1 cellular context compared by ENCODE assay signal in the genomic region with DNA sequence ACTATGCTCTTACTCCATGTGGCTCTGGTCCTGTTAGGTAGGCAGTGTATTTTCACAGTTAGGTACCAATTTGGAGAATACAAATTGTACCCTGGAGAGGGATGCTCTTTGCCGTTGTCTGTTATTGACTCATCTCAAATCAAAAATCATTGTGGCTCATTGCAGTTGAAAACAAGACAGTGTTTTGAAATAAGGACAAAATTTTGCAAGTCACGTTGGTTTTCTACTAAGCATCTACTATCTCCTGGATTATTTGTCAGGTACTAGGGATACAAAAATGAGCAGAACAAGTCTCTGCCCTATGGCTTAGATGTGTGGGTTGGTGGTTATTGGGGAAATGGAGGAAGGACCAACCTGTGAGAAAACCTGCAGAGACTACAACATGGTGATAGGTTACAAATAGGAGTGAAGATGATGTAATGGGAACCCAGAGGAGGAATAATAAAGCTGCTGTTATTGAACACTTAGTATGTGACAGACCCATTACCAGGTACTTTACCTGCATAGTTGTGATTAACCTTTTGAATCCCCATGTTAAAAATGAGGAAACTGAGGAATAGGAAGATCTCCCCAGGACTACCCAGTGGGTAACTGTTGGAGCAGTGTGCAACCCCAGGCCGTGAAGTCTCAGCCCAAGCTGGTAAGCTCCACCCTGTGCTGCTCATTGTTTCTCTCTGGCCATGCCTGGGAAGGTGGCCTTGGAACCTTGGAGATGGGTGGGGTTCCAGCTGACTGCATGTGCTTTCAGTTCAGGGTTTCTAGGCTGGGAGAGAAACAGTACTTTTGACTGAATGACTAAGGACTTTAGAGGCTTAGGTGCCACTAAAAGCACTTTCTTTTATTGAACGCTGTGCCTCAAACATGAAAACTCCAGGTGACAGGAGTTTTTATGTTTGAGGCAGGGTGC.
TF ChIP-seq lines count a peak whose summit lies in the region.

No MANE protein-coding gene starts in this region.

TF ChIP-seq in GM12878, 131 proteins besides CTCF, POLR2A, EP300 and RAD21 (continued from another document and continues in another):
- TF ChIP-seq ZNF687 (IDR thresholded peaks at IDR 0.05) (no peak), SIX5 (IDR thresholded peaks at IDR 0.05; ENCODE audit: low read depth, low read length, severe bottlenecking) (no peak), MEF2B (IDR thresholded peaks at IDR 0.05; ENCODE audit: partially characterized antibody, poor library complexity, severe bottlenecking) (no peak), ZNF384 (IDR thresholded peaks at IDR 0.05; ENCODE audit: borderline replicate concordance, low read depth, low read length) (no peak), EZH2 (IDR thresholded peaks at IDR 0.05; ENCODE audit: borderline replicate concordance, control insufficient read depth, low read depth, low read length) (no peak), TCF3 (IDR thresholded peaks at IDR 0.05; ENCODE audit: borderline replicate concordance, insufficient read depth, low read depth, low read length) (peak; percentile 8; the same call in 1 of the 2 replicates), RAD51 (IDR thresholded peaks at IDR 0.05) (no peak), STAT3 (IDR thresholded peaks at IDR 0.05; ENCODE audit: low read depth, low read length) (no peak), POU2F2 (IDR thresholded peaks at IDR 0.05; ENCODE audit: borderline replicate concordance, low read depth, low read length) (no peak), CHD2 (IDR thresholded peaks at IDR 0.05; ENCODE audit: borderline replicate concordance, low read depth, low read length) (no peak), ZBTB40 (IDR thresholded peaks at IDR 0.05; ENCODE audit: borderline replicate concordance) (peak; percentile 65; the same call in 1 of the 2 replicates), ESRRA (IDR thresholded peaks at IDR 0.05; ENCODE audit: low read length) (no peak), IKZF1 (conservative IDR thresholded peaks at IDR 0.05) (0 out of 2 replicates have a peak, but pooled peaks have one; percentile 26), SRF (IDR thresholded peaks at IDR 0.05; ENCODE audit: low read depth in 2 of 2, low read length in 2 of 2) (no peak), EED (IDR thresholded peaks at IDR 0.05; ENCODE audit: low read depth) (peak; percentile 60; the same call in 1 of the 2 replicates), MTA2 (IDR thresholded peaks at IDR 0.05; ENCODE audit: low read depth) (no peak), GATAD2B (conservative IDR thresholded peaks at IDR 0.05; ENCODE audit: low read depth) (no peak), CHD1 (IDR thresholded peaks at IDR 0.05; ENCODE audit: low read depth, low read length) (no peak), ATF2 (IDR thresholded peaks at IDR 0.05; ENCODE audit: low read length) (no peak; the same call in 1 of the 2 replicates), CBFB (IDR thresholded peaks at IDR 0.05; ENCODE audit: low read depth) (no peak), NRF1 (conservative IDR thresholded peaks at IDR 0.05; ENCODE audit: low read depth, low read length) (no peak), BCL11A (IDR thresholded peaks at IDR 0.05; ENCODE audit: low read depth, low read length) (no peak), FOXK2 (IDR thresholded peaks at IDR 0.05) (no peak), EGR1 (IDR thresholded peaks at IDR 0.05; ENCODE audit: borderline replicate concordance in 1 of 2, low read depth in 2 of 2, low read length in 2 of 2) (no peak), NFXL1 (IDR thresholded peaks at IDR 0.05; ENCODE audit: borderline replicate concordance) (no peak), BRCA1 (IDR thresholded peaks at IDR 0.05; ENCODE audit: low read depth, low read length) (no peak), HDAC6 (IDR thresholded peaks at IDR 0.05; ENCODE audit: unreplicated experiment) (no peak), SKIL (IDR thresholded peaks at IDR 0.05; ENCODE audit: low read depth, poor library complexity, severe bottlenecking) (no peak), CEBPB (IDR thresholded peaks at IDR 0.05; ENCODE audit: borderline replicate concordance in 1 of 2, low read depth in 2 of 2, low read length in 2 of 2) (no peak), RFX5 (IDR thresholded peaks at IDR 0.05; ENCODE audit: low read depth, low read length) (no peak), ZZZ3 (IDR thresholded peaks at IDR 0.05; ENCODE audit: control insufficient read depth, insufficient read length, low read depth) (no peak), SUZ12 (IDR thresholded peaks at IDR 0.05; ENCODE audit: unreplicated experiment) (no peak)
- TF ChIP-seq, protein P1, sequence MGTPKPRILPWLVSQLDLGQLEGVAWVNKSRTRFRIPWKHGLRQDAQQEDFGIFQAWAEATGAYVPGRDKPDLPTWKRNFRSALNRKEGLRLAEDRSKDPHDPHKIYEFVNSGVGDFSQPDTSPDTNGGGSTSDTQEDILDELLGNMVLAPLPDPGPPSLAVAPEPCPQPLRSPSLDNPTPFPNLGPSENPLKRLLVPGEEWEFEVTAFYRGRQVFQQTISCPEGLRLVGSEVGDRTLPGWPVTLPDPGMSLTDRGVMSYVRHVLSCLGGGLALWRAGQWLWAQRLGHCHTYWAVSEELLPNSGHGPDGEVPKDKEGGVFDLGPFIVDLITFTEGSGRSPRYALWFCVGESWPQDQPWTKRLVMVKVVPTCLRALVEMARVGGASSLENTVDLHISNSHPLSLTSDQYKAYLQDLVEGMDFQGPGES (IDR thresholded peaks at IDR 0.05): no peak
- TF ChIP-seq, protein P2, sequence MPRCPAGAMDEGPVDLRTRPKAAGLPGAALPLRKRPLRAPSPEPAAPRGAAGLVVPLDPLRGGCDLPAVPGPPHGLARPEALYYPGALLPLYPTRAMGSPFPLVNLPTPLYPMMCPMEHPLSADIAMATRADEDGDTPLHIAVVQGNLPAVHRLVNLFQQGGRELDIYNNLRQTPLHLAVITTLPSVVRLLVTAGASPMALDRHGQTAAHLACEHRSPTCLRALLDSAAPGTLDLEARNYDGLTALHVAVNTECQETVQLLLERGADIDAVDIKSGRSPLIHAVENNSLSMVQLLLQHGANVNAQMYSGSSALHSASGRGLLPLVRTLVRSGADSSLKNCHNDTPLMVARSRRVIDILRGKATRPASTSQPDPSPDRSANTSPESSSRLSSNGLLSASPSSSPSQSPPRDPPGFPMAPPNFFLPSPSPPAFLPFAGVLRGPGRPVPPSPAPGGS (IDR thresholded peaks at IDR 0.05; ENCODE audit: borderline replicate concordance, insufficient read depth, low read depth, low read length, poor library complexity, severe bottlenecking): no peak
- TF ChIP-seq, protein P3, sequence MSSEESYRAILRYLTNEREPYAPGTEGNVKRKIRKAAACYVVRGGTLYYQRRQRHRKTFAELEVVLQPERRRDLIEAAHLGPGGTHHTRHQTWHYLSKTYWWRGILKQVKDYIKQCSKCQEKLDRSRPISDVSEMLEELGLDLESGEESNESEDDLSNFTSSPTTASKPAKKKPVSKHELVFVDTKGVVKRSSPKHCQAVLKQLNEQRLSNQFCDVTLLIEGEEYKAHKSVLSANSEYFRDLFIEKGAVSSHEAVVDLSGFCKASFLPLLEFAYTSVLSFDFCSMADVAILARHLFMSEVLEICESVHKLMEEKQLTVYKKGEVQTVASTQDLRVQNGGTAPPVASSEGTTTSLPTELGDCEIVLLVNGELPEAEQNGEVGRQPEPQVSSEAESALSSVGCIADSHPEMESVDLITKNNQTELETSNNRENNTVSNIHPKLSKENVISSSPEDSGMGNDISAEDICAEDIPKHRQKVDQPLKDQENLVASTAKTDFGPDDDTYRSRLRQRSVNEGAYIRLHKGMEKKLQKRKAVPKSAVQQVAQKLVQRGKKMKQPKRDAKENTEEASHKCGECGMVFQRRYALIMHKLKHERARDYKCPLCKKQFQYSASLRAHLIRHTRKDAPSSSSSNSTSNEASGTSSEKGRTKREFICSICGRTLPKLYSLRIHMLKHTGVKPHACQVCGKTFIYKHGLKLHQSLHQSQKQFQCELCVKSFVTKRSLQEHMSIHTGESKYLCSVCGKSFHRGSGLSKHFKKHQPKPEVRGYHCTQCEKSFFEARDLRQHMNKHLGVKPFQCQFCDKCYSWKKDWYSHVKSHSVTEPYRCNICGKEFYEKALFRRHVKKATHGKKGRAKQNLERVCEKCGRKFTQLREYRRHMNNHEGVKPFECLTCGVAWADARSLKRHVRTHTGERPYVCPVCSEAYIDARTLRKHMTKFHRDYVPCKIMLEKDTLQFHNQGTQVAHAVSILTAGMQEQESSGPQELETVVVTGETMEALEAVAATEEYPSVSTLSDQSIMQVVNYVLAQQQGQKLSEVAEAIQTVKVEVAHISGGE (CRISPR knock-in tag; IDR thresholded peaks at IDR 0.05): no peak
